ENCODE assay signal across 22 cellular contexts in genomic region chr16:57366544-57367040, GRCh38. TPM values are rescaled to one million over a fixed set of nuclear protein-coding genes. Genes with fewer than 3 reads are reported as not detected.
A peak's percentile ranks its signal among the peaks of the same experiment; 100 is the strongest.
DNase-seq lines count a peak whose midpoint lies in the region; ATAC-seq and TF ChIP-seq lines count a peak whose summit lies in the region.
"Had no signal": no experiment of that assay in that cellular context is flagged by ENCODE, and none has a peak within 500 bp of the region (broad histone marks: within the 10 kb centered on the region; RNA-seq: fewer than 3 reads in every experiment).

No MANE protein-coding gene starts in this region.

- no peak overlapping the region for H3K4me3 ChIP-seq in NB4 (ENCODE audit: low read depth, low read length)
- H3K4me3 ChIP-seq: adrenal gland, cardiac muscle cell, sigmoid colon had no signal

- TF ChIP-seq POLR2A in NB4 (IDR thresholded peaks at IDR 0.05; ENCODE audit: extremely low read depth, insufficient read length) = no peak

- no peak for TF ChIP-seq CTCF in NB4 (IDR thresholded peaks at IDR 0.05; ENCODE audit: low read depth, low read length)

- intact Hi-C loops in left ventricle myocardium superior (cut with micrococcal nuclease) (no loop called here), Right ventricle myocardium superior (cut with DNase I) (no loop called here)

- ATAC-seq in left ventricle myocardium superior = peak; percentile 56
- ATAC-seq in Right ventricle myocardium superior (ENCODE audit: poor library complexity) = no peak
- ATAC-seq in esophagus mucosa = peak; percentile 5
- no peak for ATAC-seq in GM18861 (IDR thresholded peaks at IDR 0.05; ENCODE audit: unreplicated experiment)
- ATAC-seq: HCT116 had no signal

- DNase-seq in left ventricle myocardium superior = no peak
- no peak for DNase-seq in Right ventricle myocardium superior
- DNase-seq in NB4 (ENCODE audit: low read depth) = peak; percentile 39
- DNase-seq in NCI-H446 (lab: John Stamatoyannopoulos, UW) = no peak
- no peak for DNase-seq in activated T-cell treated with anti-CD3 and anti-CD28 coated beads for 4 hours
- no peak for DNase-seq in NCI-H2227 (lab: John Stamatoyannopoulos, UW; ENCODE audit: unreplicated experiment)
- DNase-seq: activated CD4-positive, alpha-beta T cell treated with anti-CD3 and anti-CD28 coated beads for 4 hours; adrenal gland; CD4-positive, CD25-positive, alpha-beta regulatory T cell; foreskin melanocyte; GF-D8; Kasumi-1; NCI-H526 treated with DMSO at 0.1 percent for 48 hours; sigmoid colon had no signal

RNA-seq across cellular contexts. Expression of gene CX3CL1, which starts 5.7 kb away (rescaled TPM):
- 11.7 TPM for total RNA-seq in left ventricle myocardium superior
- total RNA-seq in Right ventricle myocardium superior = 11.6 TPM
- total RNA-seq in esophagus mucosa = 3.7 TPM
- total RNA-seq: myocyte had no signal

RNA-seq across cellular contexts. Expression of gene CCL22, which starts 8.0 kb away (rescaled TPM):
- total RNA-seq in left ventricle myocardium superior (not detected), Right ventricle myocardium superior (not detected), esophagus mucosa (0.20 TPM)
- total RNA-seq: CD4-positive, CD25-positive, alpha-beta regulatory T cell; HT1080; myocyte; sigmoid colon; temporal lobe had no signal

RNA-seq across cellular contexts. Expression of gene CCL17, which starts 38.0 kb away (rescaled TPM):
- total RNA-seq in left ventricle myocardium superior (not detected), Right ventricle myocardium superior (not detected), esophagus mucosa (1.6 TPM)
- total RNA-seq: adrenal gland; cardiac muscle cell; CD4-positive, CD25-positive, alpha-beta regulatory T cell; HT1080; myocyte; omental fat pad; sigmoid colon; temporal lobe had no signal

Comparison
In these comparisons a context has a peak if more than half of its experiments do, and no peak if none do; other contexts are left out.
1. ATAC-seq: peak in left ventricle myocardium superior (single experiment) and esophagus mucosa (single experiment); none in Right ventricle myocardium superior (single experiment) and GM18861 (single experiment).